Comparison of ENCODE assay signal across 13 cellular contexts in genomic region chr11:32487270-32487669, GRCh38. TPM values are rescaled to one million over a fixed set of nuclear protein-coding genes. Genes with fewer than 3 reads are reported as not detected.
DNase-seq lines count a peak whose midpoint lies in the region; ATAC-seq, FAIRE-seq and TF ChIP-seq lines count a peak whose summit lies in the region.
"Had no signal": no experiment of that assay in that cellular context is flagged by ENCODE, and none has a peak within 500 bp of the region (broad histone marks: within the 10 kb centered on the region; RNA-seq: fewer than 3 reads in every experiment).

No MANE protein-coding gene starts in this region.

- TF ChIP-seq CTCF in cardiac muscle cell (IDR thresholded peaks at IDR 0.05; ENCODE audit: low read depth, low read length), result peak; percentile 43
- TF ChIP-seq CTCF in heart left ventricle (IDR thresholded peaks at IDR 0.05), result peak in 1 of 12 donors; percentile 17
- TF ChIP-seq CTCF in NB4 (IDR thresholded peaks at IDR 0.05; ENCODE audit: low read depth, low read length), result peak; percentile 32
- TF ChIP-seq CTCF in epithelial cell of esophagus (IDR thresholded peaks at IDR 0.05; ENCODE audit: insufficient read depth, low read depth, low read length, missing control alignments), result no peak
- TF ChIP-seq CTCF in suprapubic skin (IDR thresholded peaks at IDR 0.05), result no peak

- ATAC-seq in heart left ventricle (no peak), HG03439 (IDR thresholded peaks at IDR 0.05; ENCODE audit: unreplicated experiment) (no peak), HG03520 (IDR thresholded peaks at IDR 0.05; ENCODE audit: unreplicated experiment) (no peak)
- ATAC-seq: activated T-cell treated with anti-CD3 and anti-CD28 coated beads, Interleukin-2, amount 50 U/mL, for 72 hours had no signal

- H3K4me1 ChIP-seq in cardiac muscle cell (ENCODE audit: low read depth) (no peaks in the 10 kb centered on the region), heart left ventricle (no peaks in the 10 kb centered on the region), suprapubic skin (no peaks in the 10 kb centered on the region)
- H3K4me1 ChIP-seq: BLaER1 had no signal

- TF ChIP-seq POLR2A in heart left ventricle (IDR thresholded peaks at IDR 0.05) (no peak), NB4 (IDR thresholded peaks at IDR 0.05; ENCODE audit: extremely low read depth, insufficient read length) (no peak), suprapubic skin (IDR thresholded peaks at IDR 0.05) (no peak)

- no peak overlapping the region for H3K4me3 ChIP-seq in cardiac muscle cell
- H3K4me3 ChIP-seq in heart left ventricle, result no peak overlapping the region
- no peak overlapping the region for H3K4me3 ChIP-seq in NB4 (ENCODE audit: low read depth, low read length)
- H3K4me3 ChIP-seq in epithelial cell of esophagus (ENCODE audit: low read length), result no peak overlapping the region
- H3K4me3 ChIP-seq in suprapubic skin, result no peak overlapping the region
- H3K4me3 ChIP-seq: BLaER1, lung, thoracic aorta had no signal

- intact Hi-C loops in heart left ventricle (cut with DNase I), result no loop called here

- peak; percentile 11 to 29 for DNase-seq in cardiac muscle cell (ENCODE audit: low read depth in 1 of 2, low spot score in 1 of 2)
- DNase-seq in heart left ventricle, result no peak
- peak; percentile 15 for DNase-seq in NB4 (ENCODE audit: low read depth)
- DNase-seq in epithelial cell of esophagus (ENCODE audit: low read depth), result peak; percentile 3
- DNase-seq in GM19239 (ENCODE audit: insufficient read length, low spot score), result no peak
- no peak for DNase-seq in suprapubic skin (ENCODE audit: low spot score in 2 of 2)
- DNase-seq: activated T-cell treated with anti-CD3 and anti-CD28 coated beads, Interleukin-2, amount 50 U/mL, for 72 hours; stimulated activated CD4-positive, alpha-beta T cell treated with anti-CD3 and anti-CD28 coated beads, Interleukin-4, amount 100 ng/mL, for 4 hours had no signal

- H3K27me3 ChIP-seq in cardiac muscle cell (no peaks in the 10 kb centered on the region), heart left ventricle (no peaks in the 10 kb centered on the region), suprapubic skin (no peaks in the 10 kb centered on the region)
- H3K27me3 ChIP-seq: BLaER1 had no signal

- H3K27ac ChIP-seq in cardiac muscle cell, result no peak overlapping the region
- H3K27ac ChIP-seq in heart left ventricle, result no peak overlapping the region
- no peak overlapping the region for H3K27ac ChIP-seq in suprapubic skin
- H3K27ac ChIP-seq: BLaER1, thoracic aorta had no signal

- no peak for TF ChIP-seq EP300 in suprapubic skin (IDR thresholded peaks at IDR 0.05)

- 86 to 100% (median 94%) methylated on average over 3 of the region's 3 CpGs for WGBS in heart left ventricle, 4 donors
- WGBS in suprapubic skin, result 88% methylated on average over 3 of the region's 3 CpGs

- no peaks in the 10 kb centered on the region for H3K36me3 ChIP-seq in cardiac muscle cell
- no peaks in the 10 kb centered on the region for H3K36me3 ChIP-seq in heart left ventricle
- H3K36me3 ChIP-seq in suprapubic skin, result no peaks in the 10 kb centered on the region
- H3K36me3 ChIP-seq: BLaER1, thoracic aorta had no signal

- FAIRE-seq in GM19239 (lab: Jason Lieb, UNC), result no peak

- H3K9me3 ChIP-seq in cardiac muscle cell (ENCODE audit: low read depth) (no peaks in the 10 kb centered on the region), heart left ventricle (no peaks in the 10 kb centered on the region), suprapubic skin (no peaks in the 10 kb centered on the region)
- H3K9me3 ChIP-seq: BLaER1, thoracic aorta had no signal

RNA-seq across cellular contexts. Expression of gene WT1, which starts 51.9 kb away (rescaled TPM):
- total RNA-seq in cardiac muscle cell, result 5.0 and 5.2 TPM in 2 replicates
- 0.70 and 3.0 TPM in 2 replicates for polyA plus RNA-seq in cardiac muscle cell
- 10 to 100 TPM in 1 of 9 donors, 1 to 10 TPM in 8; 1.3 to 16.6 (median 2.9) TPM for total RNA-seq in heart left ventricle
- 1 to 10 TPM; 1.0 to 1.2 TPM for polyA plus RNA-seq in heart left ventricle
- not detected for total RNA-seq in suprapubic skin
- total RNA-seq: activated T-cell treated with anti-CD3 and anti-CD28 coated beads, Interleukin-2, amount 50 U/mL, for 72 hours had no signal

Comparison
In these comparisons a context has a peak if more than half of its experiments do, and no peak if none do; other contexts are left out.
1. DNase-seq: peak in cardiac muscle cell (2 of 2), NB4 (single experiment) and epithelial cell of esophagus (single experiment); none in heart left ventricle (0 of 5), GM19239 (single experiment) and suprapubic skin (0 of 2).
2. CTCF ChIP-seq: peak in cardiac muscle cell (single experiment) and NB4 (single experiment); none in epithelial cell of esophagus (single experiment) and suprapubic skin (0 of 2).